Comparison of ENCODE assay signal across 1 cellular context in the genomic region with DNA sequence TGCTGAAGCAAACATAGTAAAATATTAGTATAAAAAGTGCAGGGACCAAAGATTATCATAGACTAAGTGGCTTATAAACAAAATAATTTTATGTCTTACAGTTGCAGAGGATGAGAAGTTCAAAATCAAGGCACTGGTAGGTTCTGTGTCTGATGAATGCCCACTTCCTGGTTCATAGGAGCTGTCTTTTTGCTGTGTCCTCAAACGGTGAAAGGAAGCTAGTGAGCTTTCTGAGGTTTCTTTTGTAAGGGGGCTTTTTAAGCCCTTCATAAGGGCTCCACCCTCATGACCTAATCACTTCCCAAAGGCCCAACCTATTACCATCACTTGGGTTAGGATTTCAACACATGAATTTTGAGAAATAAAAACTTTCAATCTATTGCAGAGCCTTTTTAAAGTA.
TF ChIP-seq lines count a peak whose summit lies in the region.

No MANE protein-coding gene starts in this region.

TF ChIP-seq in GM23338, 12 proteins besides CTCF, POLR2A, EP300 and RAD21 (continued from another document):
- TF ChIP-seq ETS1 (IDR thresholded peaks at IDR 0.05) (no peak), POLR2AphosphoS5 (IDR thresholded peaks at IDR 0.05; ENCODE audit: low read depth) (no peak), ZNF331 (CRISPR knock-in tag; IDR thresholded peaks at IDR 0.05; ENCODE audit: low read depth) (no peak), ZNF114 (CRISPR knock-in tag; IDR thresholded peaks at IDR 0.05) (no peak), NANOG (IDR thresholded peaks at IDR 0.05; ENCODE audit: borderline replicate concordance) (no peak)
